In the genomic region with DNA sequence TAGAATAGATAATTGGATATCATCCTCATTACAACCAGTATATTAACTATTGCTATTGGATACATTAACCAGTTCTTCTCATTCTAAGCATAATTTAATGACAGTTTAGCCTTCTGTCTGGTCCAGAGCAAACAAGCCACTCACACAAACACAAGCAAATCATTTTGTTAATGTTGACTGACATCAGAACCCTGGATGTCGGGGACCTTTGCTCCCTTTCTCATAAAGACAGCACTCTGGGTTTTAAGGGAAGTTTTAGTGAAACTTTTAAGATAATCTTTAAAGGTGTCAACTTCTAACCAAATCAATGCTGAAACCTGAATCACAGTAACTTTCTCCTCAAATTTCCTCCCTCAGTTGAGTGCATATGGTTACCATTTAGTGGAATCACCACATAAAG, we compare ENCODE assay signal across 1 cellular context.
A peak's percentile ranks its signal among the peaks of the same experiment; 100 is the strongest.
TF ChIP-seq lines count a peak whose summit lies in the region.

No MANE protein-coding gene starts in this region.

TF ChIP-seq in HepG2, 621 proteins besides CTCF, POLR2A, EP300 and RAD21 (continued from another document and continues in another):
- TF ChIP-seq, protein P1, sequence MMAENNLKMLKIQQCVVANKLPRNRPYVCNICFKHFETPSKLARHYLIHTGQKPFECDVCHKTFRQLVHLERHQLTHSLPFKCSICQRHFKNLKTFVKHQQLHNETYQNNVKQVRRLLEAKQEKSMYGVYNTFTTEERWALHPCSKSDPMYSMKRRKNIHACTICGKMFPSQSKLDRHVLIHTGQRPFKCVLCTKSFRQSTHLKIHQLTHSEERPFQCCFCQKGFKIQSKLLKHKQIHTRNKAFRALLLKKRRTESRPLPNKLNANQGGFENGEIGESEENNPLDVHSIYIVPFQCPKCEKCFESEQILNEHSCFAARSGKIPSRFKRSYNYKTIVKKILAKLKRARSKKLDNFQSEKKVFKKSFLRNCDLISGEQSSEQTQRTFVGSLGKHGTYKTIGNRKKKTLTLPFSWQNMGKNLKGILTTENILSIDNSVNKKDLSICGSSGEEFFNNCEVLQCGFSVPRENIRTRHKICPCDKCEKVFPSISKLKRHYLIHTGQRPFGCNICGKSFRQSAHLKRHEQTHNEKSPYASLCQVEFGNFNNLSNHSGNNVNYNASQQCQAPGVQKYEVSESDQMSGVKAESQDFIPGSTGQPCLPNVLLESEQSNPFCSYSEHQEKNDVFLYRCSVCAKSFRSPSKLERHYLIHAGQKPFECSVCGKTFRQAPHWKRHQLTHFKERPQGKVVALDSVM (CRISPR knock-in tag; IDR thresholded peaks at IDR 0.05) = no peak
- TF ChIP-seq ZNF263 (CRISPR knock-in tag; IDR thresholded peaks at IDR 0.05) (no peak), ZNF160 (CRISPR knock-in tag; IDR thresholded peaks at IDR 0.05) (no peak), PRMT3 (CRISPR knock-in tag; IDR thresholded peaks at IDR 0.05; ENCODE audit: borderline replicate concordance, low read depth) (no peak), RXRB (CRISPR knock-in tag; IDR thresholded peaks at IDR 0.05; ENCODE audit: borderline replicate concordance) (no peak), ZNF678 (CRISPR knock-in tag; IDR thresholded peaks at IDR 0.05) (no peak), TGIF2 (CRISPR knock-in tag; IDR thresholded peaks at IDR 0.05) (no peak), ZNF543 (CRISPR knock-in tag; IDR thresholded peaks at IDR 0.05) (no peak), NFE2L1 (CRISPR knock-in tag; IDR thresholded peaks at IDR 0.05; ENCODE audit: borderline replicate concordance) (no peak), PPARG (CRISPR knock-in tag; conservative IDR thresholded peaks at IDR 0.05) (0 out of 2 replicates have a peak, but pooled peaks have one; percentile 65), ZFP36L1 (CRISPR knock-in tag; IDR thresholded peaks at IDR 0.05) (no peak), JARID2 (CRISPR knock-in tag; IDR thresholded peaks at IDR 0.05; ENCODE audit: insufficient replicate concordance) (no peak), MEIS2 (CRISPR knock-in tag; IDR thresholded peaks at IDR 0.05) (no peak), GFI1 (CRISPR knock-in tag; IDR thresholded peaks at IDR 0.05; ENCODE audit: borderline replicate concordance) (no peak), ZNF652 (CRISPR knock-in tag; IDR thresholded peaks at IDR 0.05; ENCODE audit: borderline replicate concordance, low read depth) (no peak), ZBTB38 (CRISPR knock-in tag; IDR thresholded peaks at IDR 0.05) (no peak), BRD4 (CRISPR knock-in tag; IDR thresholded peaks at IDR 0.05) (no peak), ZBTB20 (CRISPR knock-in tag; IDR thresholded peaks at IDR 0.05; ENCODE audit: borderline replicate concordance, low read depth) (0 out of 2 replicates have a peak, but pooled peaks have one; percentile 22), SP5 (CRISPR knock-in tag; IDR thresholded peaks at IDR 0.05; ENCODE audit: borderline replicate concordance, low read depth) (no peak), REL (CRISPR knock-in tag; conservative IDR thresholded peaks at IDR 0.05) (no peak), ZNF775 (CRISPR knock-in tag; IDR thresholded peaks at IDR 0.05; ENCODE audit: borderline replicate concordance) (0 out of 2 replicates have a peak, but pooled peaks have one; percentile 26), ZNF383 (CRISPR knock-in tag; IDR thresholded peaks at IDR 0.05; ENCODE audit: borderline replicate concordance) (no peak), KAT8 (CRISPR knock-in tag; IDR thresholded peaks at IDR 0.05) (no peak), ZBTB1 (CRISPR knock-in tag; IDR thresholded peaks at IDR 0.05; ENCODE audit: borderline replicate concordance) (no peak), CREM (IDR thresholded peaks at IDR 0.05) (0 out of 2 replicates have a peak, but pooled peaks have one; percentile 29), CREM (CRISPR knock-in tag; IDR thresholded peaks at IDR 0.05) (no peak)
- TF ChIP-seq, protein P2, sequence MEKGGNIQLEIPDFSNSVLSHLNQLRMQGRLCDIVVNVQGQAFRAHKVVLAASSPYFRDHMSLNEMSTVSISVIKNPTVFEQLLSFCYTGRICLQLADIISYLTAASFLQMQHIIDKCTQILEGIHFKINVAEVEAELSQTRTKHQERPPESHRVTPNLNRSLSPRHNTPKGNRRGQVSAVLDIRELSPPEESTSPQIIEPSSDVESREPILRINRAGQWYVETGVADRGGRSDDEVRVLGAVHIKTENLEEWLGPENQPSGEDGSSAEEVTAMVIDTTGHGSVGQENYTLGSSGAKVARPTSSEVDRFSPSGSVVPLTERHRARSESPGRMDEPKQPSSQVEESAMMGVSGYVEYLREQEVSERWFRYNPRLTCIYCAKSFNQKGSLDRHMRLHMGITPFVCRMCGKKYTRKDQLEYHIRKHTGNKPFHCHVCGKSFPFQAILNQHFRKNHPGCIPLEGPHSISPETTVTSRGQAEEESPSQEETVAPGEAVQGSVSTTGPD (CRISPR knock-in tag; IDR thresholded peaks at IDR 0.05) = no peak
- TF ChIP-seq, protein P3, sequence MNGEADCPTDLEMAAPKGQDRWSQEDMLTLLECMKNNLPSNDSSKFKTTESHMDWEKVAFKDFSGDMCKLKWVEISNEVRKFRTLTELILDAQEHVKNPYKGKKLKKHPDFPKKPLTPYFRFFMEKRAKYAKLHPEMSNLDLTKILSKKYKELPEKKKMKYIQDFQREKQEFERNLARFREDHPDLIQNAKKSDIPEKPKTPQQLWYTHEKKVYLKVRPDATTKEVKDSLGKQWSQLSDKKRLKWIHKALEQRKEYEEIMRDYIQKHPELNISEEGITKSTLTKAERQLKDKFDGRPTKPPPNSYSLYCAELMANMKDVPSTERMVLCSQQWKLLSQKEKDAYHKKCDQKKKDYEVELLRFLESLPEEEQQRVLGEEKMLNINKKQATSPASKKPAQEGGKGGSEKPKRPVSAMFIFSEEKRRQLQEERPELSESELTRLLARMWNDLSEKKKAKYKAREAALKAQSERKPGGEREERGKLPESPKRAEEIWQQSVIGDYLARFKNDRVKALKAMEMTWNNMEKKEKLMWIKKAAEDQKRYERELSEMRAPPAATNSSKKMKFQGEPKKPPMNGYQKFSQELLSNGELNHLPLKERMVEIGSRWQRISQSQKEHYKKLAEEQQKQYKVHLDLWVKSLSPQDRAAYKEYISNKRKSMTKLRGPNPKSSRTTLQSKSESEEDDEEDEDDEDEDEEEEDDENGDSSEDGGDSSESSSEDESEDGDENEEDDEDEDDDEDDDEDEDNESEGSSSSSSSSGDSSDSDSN (CRISPR knock-in tag; IDR thresholded peaks at IDR 0.05) = no peak
- TF ChIP-seq, protein P4, sequence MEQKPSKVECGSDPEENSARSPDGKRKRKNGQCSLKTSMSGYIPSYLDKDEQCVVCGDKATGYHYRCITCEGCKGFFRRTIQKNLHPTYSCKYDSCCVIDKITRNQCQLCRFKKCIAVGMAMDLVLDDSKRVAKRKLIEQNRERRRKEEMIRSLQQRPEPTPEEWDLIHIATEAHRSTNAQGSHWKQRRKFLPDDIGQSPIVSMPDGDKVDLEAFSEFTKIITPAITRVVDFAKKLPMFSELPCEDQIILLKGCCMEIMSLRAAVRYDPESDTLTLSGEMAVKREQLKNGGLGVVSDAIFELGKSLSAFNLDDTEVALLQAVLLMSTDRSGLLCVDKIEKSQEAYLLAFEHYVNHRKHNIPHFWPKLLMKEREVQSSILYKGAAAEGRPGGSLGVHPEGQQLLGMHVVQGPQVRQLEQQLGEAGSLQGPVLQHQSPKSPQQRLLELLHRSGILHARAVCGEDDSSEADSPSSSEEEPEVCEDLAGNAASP (CRISPR knock-in tag; IDR thresholded peaks at IDR 0.05; ENCODE audit: borderline replicate concordance) = no peak
- TF ChIP-seq, protein P5, sequence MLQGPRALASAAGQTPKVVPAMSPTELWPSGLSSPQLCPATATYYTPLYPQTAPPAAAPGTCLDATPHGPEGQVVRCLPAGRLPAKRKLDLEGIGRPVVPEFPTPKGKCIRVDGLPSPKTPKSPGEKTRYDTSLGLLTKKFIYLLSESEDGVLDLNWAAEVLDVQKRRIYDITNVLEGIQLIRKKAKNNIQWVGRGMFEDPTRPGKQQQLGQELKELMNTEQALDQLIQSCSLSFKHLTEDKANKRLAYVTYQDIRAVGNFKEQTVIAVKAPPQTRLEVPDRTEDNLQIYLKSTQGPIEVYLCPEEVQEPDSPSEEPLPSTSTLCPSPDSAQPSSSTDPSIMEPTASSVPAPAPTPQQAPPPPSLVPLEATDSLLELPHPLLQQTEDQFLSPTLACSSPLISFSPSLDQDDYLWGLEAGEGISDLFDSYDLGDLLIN (CRISPR knock-in tag; IDR thresholded peaks at IDR 0.05; ENCODE audit: borderline replicate concordance) = no peak
- TF ChIP-seq, protein P6, sequence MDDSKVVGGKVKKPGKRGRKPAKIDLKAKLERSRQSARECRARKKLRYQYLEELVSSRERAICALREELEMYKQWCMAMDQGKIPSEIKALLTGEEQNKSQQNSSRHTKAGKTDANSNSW (CRISPR knock-in tag; IDR thresholded peaks at IDR 0.05; ENCODE audit: borderline replicate concordance) = no peak
- TF ChIP-seq, protein P7, sequence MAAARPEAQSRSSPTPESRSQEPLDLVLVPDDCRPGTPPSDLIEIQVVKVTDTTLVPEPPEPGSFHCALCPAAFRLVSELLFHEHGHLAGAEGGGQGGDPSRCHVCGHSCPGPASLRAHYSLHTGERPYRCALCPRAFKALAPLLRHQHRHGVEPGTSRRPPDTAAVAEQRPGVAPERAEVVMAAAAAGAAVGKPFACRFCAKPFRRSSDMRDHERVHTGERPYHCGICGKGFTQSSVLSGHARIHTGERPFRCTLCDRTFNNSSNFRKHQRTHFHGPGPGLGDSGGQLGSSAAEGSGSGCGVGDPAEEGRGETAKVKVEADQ (CRISPR knock-in tag; IDR thresholded peaks at IDR 0.05; ENCODE audit: borderline replicate concordance) = no peak
- TF ChIP-seq, protein P8, sequence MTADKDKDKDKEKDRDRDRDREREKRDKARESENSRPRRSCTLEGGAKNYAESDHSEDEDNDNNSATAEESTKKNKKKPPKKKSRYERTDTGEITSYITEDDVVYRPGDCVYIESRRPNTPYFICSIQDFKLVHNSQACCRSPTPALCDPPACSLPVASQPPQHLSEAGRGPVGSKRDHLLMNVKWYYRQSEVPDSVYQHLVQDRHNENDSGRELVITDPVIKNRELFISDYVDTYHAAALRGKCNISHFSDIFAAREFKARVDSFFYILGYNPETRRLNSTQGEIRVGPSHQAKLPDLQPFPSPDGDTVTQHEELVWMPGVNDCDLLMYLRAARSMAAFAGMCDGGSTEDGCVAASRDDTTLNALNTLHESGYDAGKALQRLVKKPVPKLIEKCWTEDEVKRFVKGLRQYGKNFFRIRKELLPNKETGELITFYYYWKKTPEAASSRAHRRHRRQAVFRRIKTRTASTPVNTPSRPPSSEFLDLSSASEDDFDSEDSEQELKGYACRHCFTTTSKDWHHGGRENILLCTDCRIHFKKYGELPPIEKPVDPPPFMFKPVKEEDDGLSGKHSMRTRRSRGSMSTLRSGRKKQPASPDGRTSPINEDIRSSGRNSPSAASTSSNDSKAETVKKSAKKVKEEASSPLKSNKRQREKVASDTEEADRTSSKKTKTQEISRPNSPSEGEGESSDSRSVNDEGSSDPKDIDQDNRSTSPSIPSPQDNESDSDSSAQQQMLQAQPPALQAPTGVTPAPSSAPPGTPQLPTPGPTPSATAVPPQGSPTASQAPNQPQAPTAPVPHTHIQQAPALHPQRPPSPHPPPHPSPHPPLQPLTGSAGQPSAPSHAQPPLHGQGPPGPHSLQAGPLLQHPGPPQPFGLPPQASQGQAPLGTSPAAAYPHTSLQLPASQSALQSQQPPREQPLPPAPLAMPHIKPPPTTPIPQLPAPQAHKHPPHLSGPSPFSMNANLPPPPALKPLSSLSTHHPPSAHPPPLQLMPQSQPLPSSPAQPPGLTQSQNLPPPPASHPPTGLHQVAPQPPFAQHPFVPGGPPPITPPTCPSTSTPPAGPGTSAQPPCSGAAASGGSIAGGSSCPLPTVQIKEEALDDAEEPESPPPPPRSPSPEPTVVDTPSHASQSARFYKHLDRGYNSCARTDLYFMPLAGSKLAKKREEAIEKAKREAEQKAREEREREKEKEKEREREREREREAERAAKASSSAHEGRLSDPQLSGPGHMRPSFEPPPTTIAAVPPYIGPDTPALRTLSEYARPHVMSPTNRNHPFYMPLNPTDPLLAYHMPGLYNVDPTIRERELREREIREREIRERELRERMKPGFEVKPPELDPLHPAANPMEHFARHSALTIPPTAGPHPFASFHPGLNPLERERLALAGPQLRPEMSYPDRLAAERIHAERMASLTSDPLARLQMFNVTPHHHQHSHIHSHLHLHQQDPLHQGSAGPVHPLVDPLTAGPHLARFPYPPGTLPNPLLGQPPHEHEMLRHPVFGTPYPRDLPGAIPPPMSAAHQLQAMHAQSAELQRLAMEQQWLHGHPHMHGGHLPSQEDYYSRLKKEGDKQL (CRISPR knock-in tag; IDR thresholded peaks at IDR 0.05; ENCODE audit: low read depth) = no peak
- TF ChIP-seq, protein P9, sequence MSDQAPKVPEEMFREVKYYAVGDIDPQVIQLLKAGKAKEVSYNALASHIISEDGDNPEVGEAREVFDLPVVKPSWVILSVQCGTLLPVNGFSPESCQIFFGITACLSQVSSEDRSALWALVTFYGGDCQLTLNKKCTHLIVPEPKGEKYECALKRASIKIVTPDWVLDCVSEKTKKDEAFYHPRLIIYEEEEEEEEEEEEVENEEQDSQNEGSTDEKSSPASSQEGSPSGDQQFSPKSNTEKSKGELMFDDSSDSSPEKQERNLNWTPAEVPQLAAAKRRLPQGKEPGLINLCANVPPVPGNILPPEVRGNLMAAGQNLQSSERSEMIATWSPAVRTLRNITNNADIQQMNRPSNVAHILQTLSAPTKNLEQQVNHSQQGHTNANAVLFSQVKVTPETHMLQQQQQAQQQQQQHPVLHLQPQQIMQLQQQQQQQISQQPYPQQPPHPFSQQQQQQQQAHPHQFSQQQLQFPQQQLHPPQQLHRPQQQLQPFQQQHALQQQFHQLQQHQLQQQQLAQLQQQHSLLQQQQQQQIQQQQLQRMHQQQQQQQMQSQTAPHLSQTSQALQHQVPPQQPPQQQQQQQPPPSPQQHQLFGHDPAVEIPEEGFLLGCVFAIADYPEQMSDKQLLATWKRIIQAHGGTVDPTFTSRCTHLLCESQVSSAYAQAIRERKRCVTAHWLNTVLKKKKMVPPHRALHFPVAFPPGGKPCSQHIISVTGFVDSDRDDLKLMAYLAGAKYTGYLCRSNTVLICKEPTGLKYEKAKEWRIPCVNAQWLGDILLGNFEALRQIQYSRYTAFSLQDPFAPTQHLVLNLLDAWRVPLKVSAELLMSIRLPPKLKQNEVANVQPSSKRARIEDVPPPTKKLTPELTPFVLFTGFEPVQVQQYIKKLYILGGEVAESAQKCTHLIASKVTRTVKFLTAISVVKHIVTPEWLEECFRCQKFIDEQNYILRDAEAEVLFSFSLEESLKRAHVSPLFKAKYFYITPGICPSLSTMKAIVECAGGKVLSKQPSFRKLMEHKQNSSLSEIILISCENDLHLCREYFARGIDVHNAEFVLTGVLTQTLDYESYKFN (CRISPR knock-in tag; conservative IDR thresholded peaks at IDR 0.05) = peak; percentile 26; the same call in 1 of the 2 replicates
